In the genomic region with DNA sequence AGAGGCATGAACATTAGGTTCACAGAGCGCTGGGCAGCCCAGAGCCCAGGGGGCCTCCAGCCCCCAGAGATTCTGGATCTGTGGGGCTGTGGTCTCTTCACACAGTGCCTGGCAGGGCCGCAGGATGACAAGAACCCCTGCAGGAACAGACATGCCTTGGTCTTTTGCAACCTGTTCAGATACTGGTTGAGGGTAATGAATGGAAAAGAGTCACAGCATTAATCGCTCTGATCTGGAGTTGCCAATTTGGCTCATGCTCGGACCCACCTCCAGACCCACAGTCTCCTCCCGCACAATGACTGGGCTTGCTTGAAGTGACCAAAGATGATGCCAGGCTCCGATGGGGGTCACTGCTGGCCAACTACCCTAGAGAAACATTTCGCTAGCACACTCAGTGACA, we compare ENCODE assay signal across 29 cellular contexts.
DNase-seq lines count a peak whose midpoint lies in the region; ATAC-seq, FAIRE-seq and TF ChIP-seq lines count a peak whose summit lies in the region.
"Had no signal": no experiment of that assay in that cellular context is flagged by ENCODE, and none has a peak within 500 bp of the region (broad histone marks: within the 10 kb centered on the region; RNA-seq: fewer than 3 reads in every experiment).

No MANE protein-coding gene starts in this region.

- H3K36me3 Mint-ChIP-seq in activated naive CD4-positive, alpha-beta T cell treated with anti-CD3 and anti-CD28 coated beads, Interleukin-2, amount 10 ng/mL, durations not matched to agents 7 days and 5 days, result no peaks in the 10 kb centered on the region
- no peaks in the 10 kb centered on the region for H3K36me3 Mint-ChIP-seq in activated naive CD4-positive, alpha-beta T cell treated with anti-CD3 and anti-CD28 coated beads for 36 hours (ENCODE audit: low read depth)
- H3K36me3 Mint-ChIP-seq in stimulated activated memory B cell treated with anti-CD40 and anti-IgM and Interleukin-4, amounts not matched to agents 10 μg/mL and 1 μg/mL and 100 μg/mL, for 72 hours, result no peaks in the 10 kb centered on the region
- H3K36me3 Mint-ChIP-seq: CD4-positive, alpha-beta memory T cell had no signal

- TF ChIP-seq CTCF in bronchial epithelial cell (IDR thresholded peaks at IDR 0.05; ENCODE audit: insufficient read depth, low read length, severe bottlenecking) (no peak), esophagus squamous epithelium (IDR thresholded peaks at IDR 0.05) (no peak)

- H3K36me3 ChIP-seq in bronchial epithelial cell (ENCODE audit: control insufficient read depth, insufficient read depth, low read length) (no peaks in the 10 kb centered on the region), esophagus squamous epithelium (no peaks in the 10 kb centered on the region)
- H3K36me3 ChIP-seq: BLaER1, SJSA1 had no signal

- H3K27ac Mint-ChIP-seq in activated naive CD4-positive, alpha-beta T cell treated with anti-CD3 and anti-CD28 coated beads, Interleukin-2, amount 10 ng/mL, durations not matched to agents 7 days and 5 days, result no peak overlapping the region
- H3K27ac Mint-ChIP-seq in activated naive CD4-positive, alpha-beta T cell treated with anti-CD3 and anti-CD28 coated beads for 36 hours, result no peak overlapping the region
- no peak overlapping the region for H3K27ac Mint-ChIP-seq in stimulated activated memory B cell treated with anti-CD40 and anti-IgM and Interleukin-4, amounts not matched to agents 10 μg/mL and 1 μg/mL and 100 μg/mL, for 72 hours
- H3K27ac Mint-ChIP-seq: IgD-negative memory B cell had no signal

- no peak for ATAC-seq in stimulated activated memory B cell treated with anti-CD40 and anti-IgM and Interleukin-4, amounts not matched to agents 10 μg/mL and 1 μg/mL and 100 μg/mL, for 72 hours
- ATAC-seq: HCT116, Right ventricle myocardium inferior had no signal

- intact Hi-C loops in activated naive CD4-positive, alpha-beta T cell treated with anti-CD3 and anti-CD28 coated beads for 36 hours (cut with micrococcal nuclease), result loop anchor here (10.0 kb wide), 1 partner anchor 255 kb away; no protein-coding TSS in a partner anchor
- intact Hi-C loops in esophagus squamous epithelium (cut with DNase I), result no loop called here

- H3K9me3 Mint-ChIP-seq in activated naive CD4-positive, alpha-beta T cell treated with anti-CD3 and anti-CD28 coated beads, Interleukin-2, amount 10 ng/mL, durations not matched to agents 7 days and 5 days, result no peaks in the 10 kb centered on the region
- no peaks in the 10 kb centered on the region for H3K9me3 Mint-ChIP-seq in activated naive CD4-positive, alpha-beta T cell treated with anti-CD3 and anti-CD28 coated beads for 36 hours
- no peaks in the 10 kb centered on the region for H3K9me3 Mint-ChIP-seq in stimulated activated memory B cell treated with anti-CD40 and anti-IgM and Interleukin-4, amounts not matched to agents 10 μg/mL and 1 μg/mL and 100 μg/mL, for 72 hours
- H3K9me3 Mint-ChIP-seq: CD4-positive, alpha-beta memory T cell; IgD-negative memory B cell had no signal

- peak; percentile 92 for FAIRE-seq in bronchial epithelial cell (lab: Jason Lieb, UNC)
- FAIRE-seq: GM12892 had no signal

- peaks cover 75% of the 10 kb centered on the region for H3K27me3 Mint-ChIP-seq in activated naive CD4-positive, alpha-beta T cell treated with anti-CD3 and anti-CD28 coated beads, Interleukin-2, amount 10 ng/mL, durations not matched to agents 7 days and 5 days
- peaks cover 22% of the 10 kb centered on the region for H3K27me3 Mint-ChIP-seq in activated naive CD4-positive, alpha-beta T cell treated with anti-CD3 and anti-CD28 coated beads for 36 hours (ENCODE audit: low read depth)
- H3K27me3 Mint-ChIP-seq in stimulated activated memory B cell treated with anti-CD40 and anti-IgM and Interleukin-4, amounts not matched to agents 10 μg/mL and 1 μg/mL and 100 μg/mL, for 72 hours, result peaks cover 68% of the 10 kb centered on the region

- TF ChIP-seq POLR2A in esophagus squamous epithelium (IDR thresholded peaks at IDR 0.05), result no peak

- H3K4me1 ChIP-seq in esophagus squamous epithelium, result peaks cover 13 to 94% (median 50%) of the 10 kb centered on the region in 3 donors

- H3K4me1 Mint-ChIP-seq in activated naive CD4-positive, alpha-beta T cell treated with anti-CD3 and anti-CD28 coated beads, Interleukin-2, amount 10 ng/mL, durations not matched to agents 7 days and 5 days, result peaks cover 6% of the 10 kb centered on the region
- H3K4me1 Mint-ChIP-seq in activated naive CD4-positive, alpha-beta T cell treated with anti-CD3 and anti-CD28 coated beads for 36 hours (ENCODE audit: low read depth), result no peaks in the 10 kb centered on the region
- H3K4me1 Mint-ChIP-seq in stimulated activated memory B cell treated with anti-CD40 and anti-IgM and Interleukin-4, amounts not matched to agents 10 μg/mL and 1 μg/mL and 100 μg/mL, for 72 hours, result no peaks in the 10 kb centered on the region

- WGBS in esophagus squamous epithelium, 2 donors, result 41 to 44% methylated on average over 2 to 4 of the region's 7 CpGs

- H3K9me3 ChIP-seq in esophagus squamous epithelium, result no peaks in the 10 kb centered on the region
- H3K9me3 ChIP-seq: BLaER1, SJSA1 had no signal

- H3K4me3 ChIP-seq in bronchial epithelial cell (ENCODE audit: low read depth, low read length) (no peak overlapping the region), esophagus squamous epithelium (peak overlapping the region in 1 of 4 donors; percentile 73), skin epidermis (no peak overlapping the region)
- H3K4me3 ChIP-seq: BLaER1, SJSA1 had no signal

- H3K27ac ChIP-seq in esophagus squamous epithelium (peak overlapping the region; percentile 90 to 97 (median 92)), skin epidermis (peak overlapping the region in 17 of 21 experiments; percentile 1 to 97 (median 91))
- H3K27ac ChIP-seq: BLaER1, HL-60, KMS-11, SJSA1 had no signal

- DNase-seq in activated naive CD4-positive, alpha-beta T cell treated with anti-CD3 and anti-CD28 coated beads, Interleukin-2, amount 10 ng/mL, durations not matched to agents 7 days and 5 days, result no peak
- no peak for DNase-seq in activated naive CD4-positive, alpha-beta T cell treated with anti-CD3 and anti-CD28 coated beads for 36 hours
- peak; percentile 72 for DNase-seq in bronchial epithelial cell (ENCODE audit: low read depth)
- DNase-seq in esophagus squamous epithelium (lab: John Stamatoyannopoulos, UW), result no peak
- DNase-seq in AML-193 (lab: John Stamatoyannopoulos, UW), result no peak
- no peak for DNase-seq in HK-2 (ENCODE audit: unreplicated experiment)
- DNase-seq: 8988T; ACHN; CD4-positive, alpha-beta memory T cell; DMS 273 treated with DMSO at 0.1 percent for 48 hours; DMS79 treated with DMSO at 0.1 percent for 48 hours; GF-D8; NCI-H1048; NCI-H1417; NCI-H1694; NCI-H2081 treated with DMSO at 0.1 percent for 48 hours; NCI-H2171 treated with DMSO at 0.1 percent for 48 hours; NCI-H345; NCI-H510A treated with DMSO at 0.1 percent for 48 hours had no signal

- peak overlapping the region; percentile 42 for H3K4me3 Mint-ChIP-seq in activated naive CD4-positive, alpha-beta T cell treated with anti-CD3 and anti-CD28 coated beads, Interleukin-2, amount 10 ng/mL, durations not matched to agents 7 days and 5 days
- H3K4me3 Mint-ChIP-seq in activated naive CD4-positive, alpha-beta T cell treated with anti-CD3 and anti-CD28 coated beads for 36 hours, result no peak overlapping the region
- no peak overlapping the region for H3K4me3 Mint-ChIP-seq in stimulated activated memory B cell treated with anti-CD40 and anti-IgM and Interleukin-4, amounts not matched to agents 10 μg/mL and 1 μg/mL and 100 μg/mL, for 72 hours

- CTCF ChIA-PET in activated naive CD4-positive, alpha-beta T cell treated with anti-CD3 and anti-CD28 coated beads, Interleukin-2, amount 10 ng/mL, durations not matched to agents 7 days and 5 days (lab: Charles Lee), result no interaction called here
- CTCF ChIA-PET in activated naive CD4-positive, alpha-beta T cell treated with anti-CD3 and anti-CD28 coated beads for 36 hours (lab: Charles Lee), result no interaction called here

- H3K27me3 ChIP-seq in bronchial epithelial cell (ENCODE audit: control insufficient read depth, insufficient read depth, low read length) (no peaks in the 10 kb centered on the region), esophagus squamous epithelium (no peaks in the 10 kb centered on the region)
